Comparison of ENCODE assay signal across 11 cellular contexts in the genomic region with DNA sequence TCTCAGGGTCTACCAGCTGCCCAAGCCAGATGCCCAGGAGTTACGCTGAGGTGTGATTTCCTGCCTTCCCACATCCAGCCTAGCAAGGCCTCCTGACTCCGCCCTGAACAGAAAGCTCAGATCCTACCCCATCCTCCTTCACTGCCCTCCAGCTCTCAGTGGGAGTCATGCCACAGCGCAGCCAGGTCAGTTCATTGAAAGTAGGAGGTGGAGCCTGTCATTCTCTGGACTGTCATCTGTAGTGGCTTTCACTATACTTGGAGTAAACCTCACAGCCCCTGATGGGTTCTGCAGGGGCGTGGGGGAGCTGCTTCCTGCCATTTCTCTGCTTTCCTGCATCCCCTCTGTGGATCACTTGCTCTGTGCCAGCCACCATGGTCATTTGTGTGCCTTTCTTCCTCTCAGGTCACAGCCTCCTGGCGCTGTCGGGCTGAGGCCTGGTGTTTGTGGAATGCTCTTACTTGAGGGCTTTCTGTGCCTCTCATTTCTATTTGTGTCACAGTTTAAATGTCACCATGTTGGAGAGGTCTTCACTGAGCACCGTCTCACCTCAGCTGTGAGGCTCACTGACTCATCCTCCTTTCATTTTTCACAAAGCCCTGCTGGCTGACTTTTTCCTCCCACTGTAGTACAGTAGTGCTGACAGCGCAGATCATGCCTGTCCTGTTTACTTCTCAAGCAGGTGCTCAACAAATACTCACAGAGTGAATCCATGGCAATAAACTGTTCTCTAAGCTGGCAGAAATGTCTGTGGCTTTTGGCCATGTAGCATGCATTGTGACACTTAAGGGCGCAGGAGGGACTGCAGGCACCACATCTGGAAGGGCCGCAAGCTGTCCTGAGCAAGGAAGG.
DNase-seq lines count a peak whose midpoint lies in the region; ATAC-seq and TF ChIP-seq lines count a peak whose summit lies in the region.
"Had no signal": no experiment of that assay in that cellular context is flagged by ENCODE, and none has a peak within 500 bp of the region (broad histone marks: within the 10 kb centered on the region; RNA-seq: fewer than 3 reads in every experiment).

No MANE protein-coding gene starts in this region.

- peaks cover 2% of the 10 kb centered on the region for H3K36me3 Mint-ChIP-seq in activated CD8-positive, alpha-beta T cell treated with anti-CD3 and anti-CD28 coated beads for 36 hours (ENCODE audit: low read depth)

- peak overlapping the region; percentile 73 for H3K27ac ChIP-seq in left ventricle myocardium inferior (replicated peaks)
- H3K27ac ChIP-seq: HL-60 had no signal

- peak overlapping the region; percentile 94 for H3K27ac Mint-ChIP-seq in activated CD8-positive, alpha-beta T cell treated with anti-CD3 and anti-CD28 coated beads for 36 hours

- H3K9me3 Mint-ChIP-seq in activated CD8-positive, alpha-beta T cell treated with anti-CD3 and anti-CD28 coated beads for 36 hours, result no peaks in the 10 kb centered on the region

- peak overlapping the region; percentile 50 for H3K4me3 Mint-ChIP-seq in activated CD8-positive, alpha-beta T cell treated with anti-CD3 and anti-CD28 coated beads for 36 hours

- H3K36me3 ChIP-seq in left ventricle myocardium inferior, result peaks cover 23% of the 10 kb centered on the region

- no peaks in the 10 kb centered on the region for H3K27me3 Mint-ChIP-seq in activated CD8-positive, alpha-beta T cell treated with anti-CD3 and anti-CD28 coated beads for 36 hours

- ATAC-seq in activated CD8-positive, alpha-beta T cell treated with anti-CD3 and anti-CD28 coated beads for 36 hours, result peak; percentile 98
- ATAC-seq in left colon, result no peak

- DNase-seq in activated CD4-positive, alpha-beta T cell treated with anti-CD3 and anti-CD28 coated beads for 4 hours, result peak; percentile 3 to 21
- DNase-seq in activated CD4-positive, alpha-beta T cell treated with anti-CD3 and anti-CD28 coated beads, Interleukin-2, amount 50 U/mL, for 1 hour, result no peak
- DNase-seq in activated CD8-positive, alpha-beta T cell treated with anti-CD3 and anti-CD28 coated beads for 36 hours, result peak; percentile 74
- DNase-seq in left ventricle myocardium inferior (no peak), amniotic stem cell (lab: John Stamatoyannopoulos, UW) (no peak), left colon (no peak), GF-D8 (lab: John Stamatoyannopoulos, UW) (no peak)
- DNase-seq in stimulated activated CD4-positive, alpha-beta T cell treated with anti-CD3 and anti-CD28 coated beads, TNF-alpha, amount 100 ng/mL, for 24 hours (ENCODE audit: low read depth in 3 of 3), result peak in 2 of 3 experiments; percentile 22 to 39
- DNase-seq: activated CD4-positive, CD25-positive, alpha-beta regulatory T cell treated with anti-CD3 and anti-CD28 coated beads, Interleukin-2, amount 50 U/mL, for 72 hours; NK-92 treated with Interleukin-12 subunit alpha and Interleukin-12 subunit beta, amount 100 ng/mL, for 24 hours had no signal

- intact Hi-C loops in activated CD8-positive, alpha-beta T cell treated with anti-CD3 and anti-CD28 coated beads for 36 hours (cut with micrococcal nuclease), result no loop called here
- intact Hi-C loops in left ventricle myocardium inferior (cut with micrococcal nuclease) (no loop called here), left colon (cut with DNase I, micrococcal nuclease) (no loop called here)

- H3K9me3 ChIP-seq in left ventricle myocardium inferior (replicated peaks), result no peaks in the 10 kb centered on the region

- H3K27me3 ChIP-seq in left ventricle myocardium inferior (ENCODE audit: low read depth), result no peaks in the 10 kb centered on the region

- TF ChIP-seq CTCF in activated CD8-positive, alpha-beta T cell treated with anti-CD3 and anti-CD28 coated beads for 36 hours (IDR thresholded peaks at IDR 0.05), result no peak
- TF ChIP-seq CTCF in left ventricle myocardium inferior (IDR thresholded peaks at IDR 0.05; ENCODE audit: borderline replicate concordance), result no peak

- CTCF ChIA-PET in activated CD8-positive, alpha-beta T cell treated with anti-CD3 and anti-CD28 coated beads for 36 hours (lab: Charles Lee), result interaction anchor here (0.9 to 1.5 kb wide), 3 partner anchors 9 to 181 kb away, joined by 3 to 4 read pairs (median 4); no protein-coding TSS in a partner anchor

- POLR2A ChIA-PET in activated CD8-positive, alpha-beta T cell treated with anti-CD3 and anti-CD28 coated beads for 36 hours (lab: Charles Lee), result interaction anchor here (0.5 to 1.6 kb wide), 3 partner anchors 12 to 118 kb away, joined by 3 to 6 read pairs (median 4); no protein-coding TSS in a partner anchor

- H3K4me1 Mint-ChIP-seq in activated CD8-positive, alpha-beta T cell treated with anti-CD3 and anti-CD28 coated beads for 36 hours (ENCODE audit: low read depth), result peaks cover 20% of the 10 kb centered on the region

- peaks cover 22% of the 10 kb centered on the region for H3K4me1 ChIP-seq in left ventricle myocardium inferior

- no peak overlapping the region for H3K4me3 ChIP-seq in left ventricle myocardium inferior

Comparison
In these comparisons a context has a peak if more than half of its experiments do, and no peak if none do; other contexts are left out.
1. DNase-seq: peak in activated CD4-positive, alpha-beta T cell treated with anti-CD3 and anti-CD28 coated beads for 4 hours (2 of 2), activated CD8-positive, alpha-beta T cell treated with anti-CD3 and anti-CD28 coated beads for 36 hours (single experiment) and stimulated activated CD4-positive, alpha-beta T cell treated with anti-CD3 and anti-CD28 coated beads, TNF-alpha, amount 100 ng/mL, for 24 hours (2 of 3); none in activated CD4-positive, alpha-beta T cell treated with anti-CD3 and anti-CD28 coated beads, Interleukin-2, amount 50 U/mL, for 1 hour (single experiment), left ventricle myocardium inferior (single experiment), amniotic stem cell (single experiment), left colon (0 of 2) and GF-D8 (single experiment).